Comparison of ENCODE assay signal across 32 cellular contexts in the genomic region with DNA sequence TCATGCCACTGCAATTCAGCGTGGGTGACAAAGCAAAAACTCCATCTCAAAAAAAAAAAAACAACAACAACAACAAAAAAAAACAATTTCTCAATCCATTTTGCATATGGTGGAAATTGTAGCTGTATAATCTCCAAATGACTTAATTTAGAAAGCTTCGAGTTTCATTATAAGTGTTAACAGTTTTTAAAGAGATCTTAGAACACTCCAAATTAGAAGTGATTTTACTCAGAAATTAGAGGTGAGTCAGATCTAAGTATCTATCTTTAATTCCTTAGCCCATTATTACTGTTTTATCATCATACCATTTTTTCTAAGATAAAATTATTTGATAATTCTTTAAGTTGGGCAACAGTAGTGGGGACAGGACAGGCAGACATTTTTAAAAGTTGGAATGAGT.
DNase-seq lines count a peak whose midpoint lies in the region; ATAC-seq and TF ChIP-seq lines count a peak whose summit lies in the region.
"Had no signal": no experiment of that assay in that cellular context is flagged by ENCODE, and none has a peak within 500 bp of the region (broad histone marks: within the 10 kb centered on the region; RNA-seq: fewer than 3 reads in every experiment).

No MANE protein-coding gene starts in this region.

- TF ChIP-seq CTCF in adrenal gland (IDR thresholded peaks at IDR 0.05): no peak
- TF ChIP-seq CTCF in tibial artery (IDR thresholded peaks at IDR 0.05): no peak

- peaks cover 96% of the 10 kb centered on the region for H3K36me3 Mint-ChIP-seq in stimulated activated effector memory CD8-positive, alpha-beta T cell treated with anti-CD3 and anti-CD28 coated beads, Interleukin-12 subunit alpha, Interleukin-12 subunit beta, amount 100 ng/mL, for 72 hours

- no peak for TF ChIP-seq POLR2A in adrenal gland (IDR thresholded peaks at IDR 0.05)

- peaks cover 16% of the 10 kb centered on the region for H3K9me3 Mint-ChIP-seq in stimulated activated effector memory CD8-positive, alpha-beta T cell treated with anti-CD3 and anti-CD28 coated beads, Interleukin-12 subunit alpha, Interleukin-12 subunit beta, amount 100 ng/mL, for 72 hours

- 95 to 100% (median 95%) methylated on average over 2 of the region's 2 CpGs for WGBS in adrenal gland, 4 donors

- peaks cover 37% of the 10 kb centered on the region for H3K4me1 Mint-ChIP-seq in stimulated activated effector memory CD8-positive, alpha-beta T cell treated with anti-CD3 and anti-CD28 coated beads, Interleukin-12 subunit alpha, Interleukin-12 subunit beta, amount 100 ng/mL, for 72 hours
- H3K4me1 Mint-ChIP-seq: CD14-positive monocyte had no signal

- peaks cover 0 to 14% of the 10 kb centered on the region in 2 donors for H3K36me3 ChIP-seq in adrenal gland (replicated peaks in 1 of 2)
- peaks cover 29 to 40% (median 34%) of the 10 kb centered on the region in 3 donors for H3K36me3 ChIP-seq in tibial artery

- no peak for DNase-seq in activated CD4-positive, CD25-positive, alpha-beta regulatory T cell (lab: John Stamatoyannopoulos, UW)
- no peak for DNase-seq in stimulated activated effector memory CD8-positive, alpha-beta T cell treated with anti-CD3 and anti-CD28 coated beads, Interleukin-12 subunit alpha, Interleukin-12 subunit beta, amount 100 ng/mL, for 72 hours (ENCODE audit: low spot score in 2 of 2)
- DNase-seq in adrenal gland (no peak), tibial artery (no peak)
- no peak for DNase-seq in stimulated activated CD4-positive, alpha-beta T cell treated with anti-CD3 and anti-CD28 coated beads, Interleukin-4, amount 100 ng/mL, for 24 hours
- DNase-seq: activated CD4-positive, CD25-positive, alpha-beta regulatory T cell treated with anti-CD3 and anti-CD28 coated beads, Interleukin-2, amount 50 U/mL, for 72 hours; activated CD8-positive, alpha-beta memory T cell treated with anti-CD3 and anti-CD28 coated beads, Interleukin-2, amount 50 U/mL, for 48 hours; activated CD8-positive, alpha-beta T cell treated with anti-CD3 and anti-CD28 coated beads for 36 hours; activated gamma-delta T cell; cortex of kidney; DND-41; effector memory CD4-positive, alpha-beta T cell; immature natural killer cell; left cardiac atrium; mucosa of descending colon; natural killer cell; NCI-H1436 treated with DMSO at 0.1 percent for 48 hours; NCI-H2107; NCI-H345; NCI-H748 treated with DMSO at 0.1 percent for 48 hours; occipital lobe; Right ventricle myocardium superior; stimulated activated CD4-positive, alpha-beta T cell treated with anti-CD3 and anti-CD28 coated beads, Interleukin-4, amount 100 ng/mL, for 4 hours; trophoblast cell had no signal

- H3K27me3 ChIP-seq in adrenal gland (no peaks in the 10 kb centered on the region), tibial artery (no peaks in the 10 kb centered on the region)
- H3K27me3 ChIP-seq: cardiac muscle cell had no signal

- peak; percentile 91 to 96 for ATAC-seq in activated CD4-positive, CD25-positive, alpha-beta regulatory T cell treated with anti-CD3 and anti-CD28 coated beads, Interleukin-2, amount 50 U/mL, for 24 hours
- ATAC-seq in GM18858 (IDR thresholded peaks at IDR 0.05; ENCODE audit: unreplicated experiment) (peak; percentile 56), HG02884 (IDR thresholded peaks at IDR 0.05; ENCODE audit: unreplicated experiment) (peak; percentile 83)
- ATAC-seq in stimulated activated effector memory CD8-positive, alpha-beta T cell treated with anti-CD3 and anti-CD28 coated beads, Interleukin-12 subunit alpha, Interleukin-12 subunit beta, amount 100 ng/mL, for 72 hours: peak; percentile 87
- ATAC-seq: activated CD8-positive, alpha-beta T cell treated with anti-CD3 and anti-CD28 coated beads for 36 hours; left cardiac atrium; mucosa of descending colon; natural killer cell had no signal

- H3K4me3 Mint-ChIP-seq in stimulated activated effector memory CD8-positive, alpha-beta T cell treated with anti-CD3 and anti-CD28 coated beads, Interleukin-12 subunit alpha, Interleukin-12 subunit beta, amount 100 ng/mL, for 72 hours: no peak overlapping the region
- H3K4me3 Mint-ChIP-seq: activated CD8-positive, alpha-beta T cell treated with anti-CD3 and anti-CD28 coated beads for 36 hours; CD14-positive monocyte; immature natural killer cell; natural killer cell had no signal

- no peak overlapping the region for H3K27ac ChIP-seq in adrenal gland
- no peak overlapping the region for H3K27ac ChIP-seq in tibial artery
- H3K27ac ChIP-seq: 22Rv1, epithelial cell of prostate had no signal

- H3K9me3 ChIP-seq in adrenal gland (replicated peaks in 1 of 3): peaks cover 0 to 16% (median 9%) of the 10 kb centered on the region in 3 donors
- H3K9me3 ChIP-seq in tibial artery: peaks cover 0 to 25% (median 19%) of the 10 kb centered on the region in 3 donors

- no peak overlapping the region for H3K27ac Mint-ChIP-seq in stimulated activated effector memory CD8-positive, alpha-beta T cell treated with anti-CD3 and anti-CD28 coated beads, Interleukin-12 subunit alpha, Interleukin-12 subunit beta, amount 100 ng/mL, for 72 hours
- H3K27ac Mint-ChIP-seq: activated CD8-positive, alpha-beta T cell treated with anti-CD3 and anti-CD28 coated beads for 36 hours; immature natural killer cell had no signal

- H3K4me1 ChIP-seq in adrenal gland (replicated peaks in 1 of 2) (no peaks in the 10 kb centered on the region), tibial artery (peaks cover 0 to 7% (median 0%) of the 10 kb centered on the region in 4 donors)
- H3K4me1 ChIP-seq: HAP-1 had no signal

- intact Hi-C loops in adrenal gland (cut with DNase I) (no loop called here), tibial artery (cut with DNase I; ENCODE audit: low total_unique reads) (no loop called here)

- no peak overlapping the region for H3K4me3 ChIP-seq in adrenal gland
- no peak overlapping the region for H3K4me3 ChIP-seq in tibial artery
- H3K4me3 ChIP-seq: cardiac muscle cell, HAP-1, mucosa of descending colon had no signal
